In genomic region chr20:17863209-17863576, GRCh38 we compare ENCODE assay signal across 14 cellular contexts.
DNase-seq lines count a peak whose midpoint lies in the region; ATAC-seq, FAIRE-seq and TF ChIP-seq lines count a peak whose summit lies in the region.
"Had no signal": no experiment of that assay in that cellular context is flagged by ENCODE, and none has a peak within 500 bp of the region (broad histone marks: within the 10 kb centered on the region; RNA-seq: fewer than 3 reads in every experiment).

No MANE protein-coding gene starts in this region.

- H3K4me1 ChIP-seq in BLaER1 (peaks cover 84% of the 10 kb centered on the region), H1 (replicated peaks in 1 of 4; ENCODE audit: control insufficient read depth in 3 of 4, insufficient read depth in 4 of 4, low read length in 3 of 4) (peaks cover 5 to 19% (median 14%) of the 10 kb centered on the region in 4 experiments), mucosa of rectum (ENCODE audit: control insufficient read depth in 2 of 2, insufficient read depth in 2 of 2, low read length in 2 of 2) (peaks cover 29 to 45% of the 10 kb centered on the region in 2 donors), thyroid gland (peaks cover 19 to 42% of the 10 kb centered on the region in 2 donors)

- POLR2A ChIA-PET in H1 (lab: Charles Lee; ENCODE audit: partially characterized antibody): no interaction called here

- no peak overlapping the region for H3K4me3 ChIP-seq in BLaER1
- H3K4me3 ChIP-seq in H1 (ENCODE audit: extremely low read depth in 1 of 4, insufficient read depth in 2 of 4, low read depth in 3 of 4, low read length in 4 of 4): no peak overlapping the region
- H3K4me3 ChIP-seq in mucosa of rectum (ENCODE audit: low read length in 2 of 2): no peak overlapping the region
- no peak overlapping the region for H3K4me3 ChIP-seq in thyroid gland (replicated peaks in 1 of 3)
- H3K4me3 ChIP-seq: BLaER1 treated with 17β-estradiol and CSF1 and Interleukin-3, amounts not matched to agents 10 nM and 100 nM had no signal

- H3K27ac ChIP-seq in BLaER1 (no peak overlapping the region), H1 (ENCODE audit: low read depth, low read length) (no peak overlapping the region), mucosa of rectum (ENCODE audit: low read depth in 2 of 2, low read length in 2 of 2) (peak overlapping the region; percentile 56 to 71), thyroid gland (peak overlapping the region; percentile 13 to 52 (median 20))
- H3K27ac ChIP-seq: BLaER1 treated with 17β-estradiol and CSF1 and Interleukin-3, amounts not matched to agents 10 nM and 100 nM had no signal

- H3K36me3 ChIP-seq in BLaER1: no peaks in the 10 kb centered on the region
- no peaks in the 10 kb centered on the region for H3K36me3 ChIP-seq in H1 (ENCODE audit: control insufficient read depth in 2 of 4, insufficient read depth in 4 of 4, low read length in 3 of 4)
- H3K36me3 ChIP-seq in mucosa of rectum (ENCODE audit: control insufficient read depth in 2 of 2, insufficient read depth in 2 of 2, low read length in 2 of 2): no peaks in the 10 kb centered on the region
- H3K36me3 ChIP-seq in thyroid gland: no peaks in the 10 kb centered on the region
- H3K36me3 ChIP-seq: BLaER1 treated with 17β-estradiol and CSF1 and Interleukin-3, amounts not matched to agents 10 nM and 100 nM had no signal

- H3K79me1 ChIP-seq in H1 (ENCODE audit: low read depth, low read length): no peaks in the 10 kb centered on the region

- no peaks in the 10 kb centered on the region for H3K79me2 ChIP-seq in H1 (ENCODE audit: control insufficient read depth in 1 of 2, insufficient read depth in 2 of 2, low read length in 2 of 2)

- no peaks in the 10 kb centered on the region for H4K20me1 ChIP-seq in BLaER1
- H4K20me1 ChIP-seq in H1 (replicated peaks in 1 of 2; ENCODE audit: control insufficient read depth in 1 of 2, insufficient read depth in 2 of 2, low read length in 2 of 2): no peaks in the 10 kb centered on the region

- no peak overlapping the region for H3K14ac ChIP-seq in H1 (ENCODE audit: insufficient read length)

- H3K4ac ChIP-seq in H1 (replicated peaks; ENCODE audit: insufficient read length, low read depth, low read length): no peak overlapping the region

- no peak overlapping the region for H2BK20ac ChIP-seq in H1 (ENCODE audit: low read length)

- no peak overlapping the region for H3K18ac ChIP-seq in H1 (ENCODE audit: extremely low read depth, low read length)

- TF ChIP-seq CTCF in H1 (IDR thresholded peaks at IDR 0.05; ENCODE audit: control extremely low read depth in 1 of 3, insufficient read depth in 1 of 3, low read depth in 1 of 3, low read length in 3 of 3) (no peak), thyroid gland (IDR thresholded peaks at IDR 0.05) (no peak)

- no peak overlapping the region for H4K8ac ChIP-seq in H1 (ENCODE audit: extremely low read depth, insufficient read depth, low read length)

- H4K91ac ChIP-seq in H1 (replicated peaks; ENCODE audit: insufficient read length, low read length): peak overlapping the region; percentile 32

- CTCF ChIA-PET in H1 (lab: Charles Lee; ENCODE audit: partially characterized antibody): interaction anchor here (1.7 to 2.0 kb wide), 3 partner anchors 11 to 215 kb away, joined by 3 to 5 read pairs (median 3); no protein-coding TSS in a partner anchor

- no peaks in the 10 kb centered on the region; the same call in 1 of the 2 replicates for H3K23me2 ChIP-seq in H1 (ENCODE audit: low read depth, low read length)

- peak overlapping the region; percentile 19; the same call in 1 of the 2 replicates for H2BK12ac ChIP-seq in H1 (ENCODE audit: low read depth, low read length)

- H3K56ac ChIP-seq in H1 (replicated peaks; ENCODE audit: insufficient read length, low read depth, low read length): no peak overlapping the region

- H4K5ac ChIP-seq in H1 (ENCODE audit: insufficient read length, low read depth, low read length): no peak overlapping the region

- no peak overlapping the region for H3K23ac ChIP-seq in H1 (ENCODE audit: insufficient read length)

- H3K27me3 ChIP-seq in BLaER1: no peaks in the 10 kb centered on the region
- no peaks in the 10 kb centered on the region; a peak in 1 of 7 replicates for H3K27me3 ChIP-seq in H1 (replicated peaks in 1 of 4; ENCODE audit: control insufficient read depth in 3 of 4, extremely low read depth in 1 of 4, insufficient read depth in 3 of 4, low read length in 3 of 4)
- H3K27me3 ChIP-seq in mucosa of rectum (ENCODE audit: control insufficient read depth in 2 of 2, insufficient read depth in 2 of 2, low read length in 2 of 2): no peaks in the 10 kb centered on the region
- no peaks in the 10 kb centered on the region for H3K27me3 ChIP-seq in thyroid gland

- H3K9ac ChIP-seq in BLaER1: no peak overlapping the region
- no peak overlapping the region for H3K9ac ChIP-seq in H1 (replicated peaks in 1 of 4; ENCODE audit: extremely low read depth in 1 of 4, low read depth in 3 of 4, low read length in 3 of 4)
- H3K9ac ChIP-seq in mucosa of rectum (ENCODE audit: low read depth in 1 of 2, low read length in 2 of 2): no peak overlapping the region
- H3K9ac ChIP-seq: BLaER1 treated with 17β-estradiol and CSF1 and Interleukin-3, amounts not matched to agents 10 nM and 100 nM had no signal

- TF ChIP-seq EP300 in H1 (IDR thresholded peaks at IDR 0.05; ENCODE audit: borderline replicate concordance in 1 of 2, low read depth in 2 of 2, low read length in 2 of 2): no peak

- no peak for ATAC-seq in GM21529 (IDR thresholded peaks at IDR 0.05; ENCODE audit: unreplicated experiment)
- no peak for ATAC-seq in HG02970 (IDR thresholded peaks at IDR 0.05; ENCODE audit: low FRiP score, unreplicated experiment)
- ATAC-seq: HCT116 had no signal

- TF ChIP-seq RAD21 in H1 (IDR thresholded peaks at IDR 0.05 in 1 of 2, conservative IDR thresholded peaks at IDR 0.05 in 1 of 2; ENCODE audit: low read depth in 2 of 2, low read length in 2 of 2): no peak

- no peak overlapping the region for H2BK5ac ChIP-seq in H1 (ENCODE audit: low read depth, low read length)

- H3K4me2 ChIP-seq in BLaER1 (peak overlapping the region; percentile 13; the same call in 1 of the 2 replicates), H1 (ENCODE audit: insufficient read depth in 1 of 2, low read depth in 2 of 2, low read length in 2 of 2) (no peak overlapping the region)

- FAIRE-seq in H1 (lab: Jason Lieb, UNC): no peak
- FAIRE-seq: H54 had no signal

- intact Hi-C loops in thyroid gland (cut with DNase I): no loop called here

- no peaks in the 10 kb centered on the region for H3K9me3 ChIP-seq in BLaER1
- no peaks in the 10 kb centered on the region for H3K9me3 ChIP-seq in H1 (ENCODE audit: insufficient read depth in 2 of 2, low read depth in 1 of 2, low read length in 1 of 2)
- no peaks in the 10 kb centered on the region for H3K9me3 ChIP-seq in mucosa of rectum (ENCODE audit: control insufficient read depth in 2 of 2, low read length in 2 of 2)
- H3K9me3 ChIP-seq in thyroid gland: no peaks in the 10 kb centered on the region
- H3K9me3 ChIP-seq: BLaER1 treated with 17β-estradiol and CSF1 and Interleukin-3, amounts not matched to agents 10 nM and 100 nM had no signal

- DNase-seq in H1 (ENCODE audit: low read depth in 1 of 2, low spot score in 2 of 2) (no peak), thyroid gland (no peak), D341Med (ENCODE audit: low spot score) (no peak)
- DNase-seq: 8988T; AML-193; CD4-positive, CD25-positive, alpha-beta regulatory T cell; DMS 273 treated with DMSO at 0.1 percent for 48 hours had no signal

- no peak overlapping the region; the same call in 1 of the 2 replicates for H2BK15ac ChIP-seq in H1 (ENCODE audit: low read length)

- WGBS in H1 (ENCODE audit: extremely low coverage in 1 of 2, insufficient coverage in 1 of 2, insufficient read length in 1 of 2, insufficient replicate concordance in 2 of 2, low coverage in 1 of 2, low lambda C conversion rate in 2 of 2, missing lambda C conversion rate in 1 of 2), 2 experiments: 88% methylated on average over 3 of the region's 4 CpGs; no CpG with 5 or more reads in 1 of the 2 experiments
- WGBS in thyroid gland, 2 donors: 83 to 96% methylated on average over 4 of the region's 4 CpGs

- H2AK5ac ChIP-seq in H1 (ENCODE audit: low read depth, low read length): no peak overlapping the region

- no peak for TF ChIP-seq POLR2A in H1 (IDR thresholded peaks at IDR 0.05; ENCODE audit: control extremely low read depth in 1 of 2, low read depth in 2 of 2, low read length in 2 of 2)
- TF ChIP-seq POLR2A in thyroid gland (IDR thresholded peaks at IDR 0.05): no peak

- no peak overlapping the region for H2AFZ ChIP-seq in H1 (ENCODE audit: low read length)

- no peak overlapping the region for H2BK120ac ChIP-seq in H1 (replicated peaks; ENCODE audit: low read depth, low read length)

TF ChIP-seq in H1, 55 proteins besides CTCF, POLR2A, EP300 and RAD21:
- no peak for TF ChIP-seq FOSL1 (IDR thresholded peaks at IDR 0.05; ENCODE audit: insufficient read depth, low read depth, low read length)
- no peak for TF ChIP-seq TEAD4 (IDR thresholded peaks at IDR 0.05; ENCODE audit: low read depth, low read length)
- TF ChIP-seq TAF1 (IDR thresholded peaks at IDR 0.05; ENCODE audit: low read depth, low read length): no peak
- TF ChIP-seq SUZ12 (IDR thresholded peaks at IDR 0.05; ENCODE audit: low read length): no peak
- TF ChIP-seq JUND (IDR thresholded peaks at IDR 0.05; ENCODE audit: low read length): no peak
- TF ChIP-seq CREB1 (IDR thresholded peaks at IDR 0.05): no peak
- TF ChIP-seq CBX8 (IDR thresholded peaks at IDR 0.05; ENCODE audit: borderline replicate concordance, low read depth, low read length): no peak
TF ChIP-seq in H1: peak in this region for 0.

Comparison
In these comparisons a context has a peak if more than half of its experiments do, and no peak if none do; other contexts are left out.
1. H3K27ac ChIP-seq: peak in mucosa of rectum (2 of 2) and thyroid gland (3 of 3); none in BLaER1 (single experiment) and H1 (single experiment).